In the genomic region with DNA sequence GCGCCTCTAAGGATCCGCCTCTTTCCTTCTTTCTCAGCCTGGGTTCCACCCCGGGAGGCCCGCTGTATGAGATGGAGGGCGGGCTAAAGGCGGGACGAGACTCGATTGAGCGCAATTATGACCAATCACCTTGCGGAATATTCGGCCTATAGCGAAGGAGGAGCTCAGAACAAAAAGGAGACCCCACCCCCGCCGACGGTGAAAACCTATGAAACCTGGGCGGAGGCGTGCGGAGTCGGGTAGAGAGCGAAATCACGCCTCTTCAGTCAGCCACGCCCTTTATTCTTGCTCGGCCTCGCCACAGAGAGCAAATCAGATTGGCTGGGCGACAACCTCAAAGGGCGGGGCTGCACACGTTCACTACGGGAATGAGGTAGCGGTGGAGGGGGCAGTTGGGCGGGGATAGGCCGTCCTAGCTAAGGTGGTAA, we compare ENCODE assay signal across 8 cellular contexts. TPM values are rescaled to one million over a fixed set of nuclear protein-coding genes. Genes with fewer than 3 reads are reported as not detected.
DNase-seq lines count a peak whose midpoint lies in the region; ATAC-seq and TF ChIP-seq lines count a peak whose summit lies in the region.

No MANE protein-coding gene starts in this region.

- no peaks in the 10 kb centered on the region for H3K27me3 Mint-ChIP-seq in Calu3 (ENCODE audit: unreplicated experiment)

- no peak overlapping the region for H2AFZ ChIP-seq in OCI-LY1 (ENCODE audit: low read length)

- H3K9ac ChIP-seq in HUES64 (ENCODE audit: low read depth, low read length) (peak overlapping the region; percentile 98), OCI-LY1 (ENCODE audit: low read length) (peak overlapping the region; percentile 99)

- peaks cover 69% of the 10 kb centered on the region for H3K36me3 Mint-ChIP-seq in Calu3 (ENCODE audit: insufficient read depth, unreplicated experiment)

- no peaks in the 10 kb centered on the region for H3K9me3 Mint-ChIP-seq in Calu3 (ENCODE audit: low read depth, unreplicated experiment)

- H3K4me3 ChIP-seq in HUES64 (ENCODE audit: low read length), result peak overlapping the region; percentile 67
- H3K4me3 ChIP-seq in OCI-LY1 (ENCODE audit: low read depth, low read length, poor library complexity, severe bottlenecking), result peak overlapping the region; percentile 98
- peak overlapping the region; percentile 59 for H3K4me3 ChIP-seq in epithelial cell of esophagus (ENCODE audit: low read length)
- peak overlapping the region; percentile 79 for H3K4me3 ChIP-seq in mononuclear cell (ENCODE audit: low read length)

- ATAC-seq in GM21515 (IDR thresholded peaks at IDR 0.05; ENCODE audit: unreplicated experiment), result peak; percentile 88

- no peaks in the 10 kb centered on the region for H4K20me1 ChIP-seq in OCI-LY1 (ENCODE audit: insufficient read depth, low read length)

- BruUV-seq in Calu3 (replicated peaks; lab: Mats Ljungman, UMichigan), result no TSS peak

- H3K27me3 ChIP-seq in HUES64 (ENCODE audit: insufficient read depth, low read length) (no peaks in the 10 kb centered on the region), OCI-LY1 (ENCODE audit: insufficient read depth, low read length) (no peaks in the 10 kb centered on the region), mononuclear cell (ENCODE audit: insufficient read depth, low read length) (no peaks in the 10 kb centered on the region)

- peak overlapping the region; percentile 97 for H3K27ac Mint-ChIP-seq in Calu3 (ENCODE audit: unreplicated experiment)

- peak overlapping the region; percentile 100 for H3K4me3 Mint-ChIP-seq in Calu3 (ENCODE audit: low read depth, unreplicated experiment)

- H3K4me1 ChIP-seq in HUES64 (ENCODE audit: insufficient read depth, low read length), result no peaks in the 10 kb centered on the region; the same call in 1 of the 2 replicates
- H3K4me1 ChIP-seq in OCI-LY1 (ENCODE audit: insufficient read depth, low read length, severe bottlenecking), result peaks cover 27% of the 10 kb centered on the region
- H3K4me1 ChIP-seq in mononuclear cell (ENCODE audit: insufficient read depth, low read length), result peaks cover 28% of the 10 kb centered on the region

- no peaks in the 10 kb centered on the region for H3K9me2 ChIP-seq in OCI-LY1 (ENCODE audit: low read depth, low read length)

- peaks cover 3% of the 10 kb centered on the region; the same call in 1 of the 2 replicates for H3F3A ChIP-seq in OCI-LY1 (ENCODE audit: insufficient read depth, low read length)

- H3K79me2 ChIP-seq in OCI-LY1 (ENCODE audit: insufficient read depth, low read length), result peaks cover 27% of the 10 kb centered on the region

- peak overlapping the region; percentile 94; the same call in 1 of the 2 replicates for H3K27ac ChIP-seq in HUES64 (ENCODE audit: low read depth, low read length)
- peak overlapping the region; percentile 88 for H3K27ac ChIP-seq in OCI-LY1 (ENCODE audit: low read depth, low read length, poor library complexity, severe bottlenecking)

- no peak for TF ChIP-seq CTCF in Calu3 (IDR thresholded peaks at IDR 0.05; ENCODE audit: unreplicated experiment)
- TF ChIP-seq CTCF in OCI-LY1 (IDR thresholded peaks at IDR 0.05; ENCODE audit: low read length), result no peak
- TF ChIP-seq CTCF in epithelial cell of esophagus (IDR thresholded peaks at IDR 0.05; ENCODE audit: insufficient read depth, low read depth, low read length, missing control alignments), result no peak

- intact Hi-C loops in Calu3 (cut with micrococcal nuclease; ENCODE audit: unreplicated experiment), result no loop called here

- CTCF ChIA-PET in Calu3 (lab: Charles Lee), result interaction anchor here (0.6 to 1.0 kb wide), 7 partner anchors 15 to 425 kb away, joined by 3 to 6 read pairs (median 3); a partner anchor contains a TSS

- under 1% methylated on average over 31 of the region's 31 CpGs for WGBS in HUES64

- DNase-seq in Calu3 (peak; percentile 96), activated T-cell treated with anti-CD3 and anti-CD28 coated beads for 4 hours (peak; percentile 90), epithelial cell of esophagus (ENCODE audit: low read depth) (peak; percentile 97)
- DNase-seq in stimulated activated CD8-positive, alpha-beta memory T cell treated with anti-CD3 and anti-CD28 coated beads, Interleukin-2, amount 100 ng/mL, for 48 hours (ENCODE audit: low read depth in 2 of 2), result peak; percentile 88 to 93

- H3K36me3 ChIP-seq in HUES64 (ENCODE audit: insufficient read depth, low read length) (peaks cover 46% of the 10 kb centered on the region), OCI-LY1 (ENCODE audit: insufficient read depth, low read length) (peaks cover 47% of the 10 kb centered on the region)

- peaks cover 47% of the 10 kb centered on the region for H3K4me1 Mint-ChIP-seq in Calu3 (ENCODE audit: low read depth, unreplicated experiment)

- no peaks in the 10 kb centered on the region for H3K9me3 ChIP-seq in HUES64 (ENCODE audit: insufficient read depth, low read depth, low read length)
- H3K9me3 ChIP-seq in OCI-LY1 (ENCODE audit: low read length), result no peaks in the 10 kb centered on the region
- no peaks in the 10 kb centered on the region for H3K9me3 ChIP-seq in mononuclear cell (ENCODE audit: low read depth, low read length)

- peak overlapping the region; percentile 74 for H3K4me2 ChIP-seq in OCI-LY1 (ENCODE audit: low read length)

RNA-seq across cellular contexts. Expression of a gene that starts 0.6 kb away (rescaled TPM):
- total RNA-seq in Calu3 (2022), result 148 and 154 TPM in 2 replicates
- polyA plus RNA-seq in HUES64 (2013, experiment 1 of 2), result 77.0 TPM
- polyA plus RNA-seq in HUES64 (2013, experiment 2 of 2), result 92.2 TPM
- total RNA-seq in mononuclear cell, result 95.6 TPM

RNA-seq across cellular contexts. Expression of a gene that starts 14.9 kb away (rescaled TPM):
- total RNA-seq in Calu3 (2022) (72.0 and 84.2 TPM in 2 replicates), mononuclear cell (25.2 TPM)
- polyA plus RNA-seq in HUES64 (2013, experiment 1 of 2), result 51.5 TPM
- polyA plus RNA-seq in HUES64 (2013, experiment 2 of 2), result 59.5 TPM

RNA-seq across cellular contexts. Expression of a gene that starts 24.2 kb away (rescaled TPM):
- total RNA-seq in Calu3 (2022) (234 and 240 TPM in 2 replicates), mononuclear cell (53.2 TPM)
- 178 TPM for polyA plus RNA-seq in HUES64 (2013, experiment 1 of 2)
- polyA plus RNA-seq in HUES64 (2013, experiment 2 of 2), result 197 TPM

Comparison
In these comparisons a context has a peak if more than half of its experiments do, and no peak if none do; other contexts are left out.
1. Peak in every context shown above with its lines: DNase-seq, ATAC-seq, H3K4me3 ChIP-seq and H3K27ac ChIP-seq.